In genomic region chr11:59199546-59200420, GRCh38 we compare ENCODE assay signal across 11 cellular contexts.
DNase-seq lines count a peak whose midpoint lies in the region; ATAC-seq and TF ChIP-seq lines count a peak whose summit lies in the region.
"Had no signal": no experiment of that assay in that cellular context is flagged by ENCODE, and none has a peak within 500 bp of the region (broad histone marks: within the 10 kb centered on the region; RNA-seq: fewer than 3 reads in every experiment).

No MANE protein-coding gene starts in this region.

- DNase-seq in nephron progenitor cell (no peak), erythroblast (lab: John Stamatoyannopoulos, UW) (no peak), KBM-7 (no peak), retina (no peak)
- no peak for DNase-seq in effector memory CD4-positive, alpha-beta T cell
- DNase-seq: left colon, SW 1271 had no signal

- H3K27ac ChIP-seq in effector memory CD4-positive, alpha-beta T cell (ENCODE audit: insufficient read depth, low read length, poor library complexity, severe bottlenecking) = no peak overlapping the region

- ATAC-seq in GM18499 (IDR thresholded peaks at IDR 0.05; ENCODE audit: insufficient read depth, unreplicated experiment) (peak; percentile 59), GM19463 (IDR thresholded peaks at IDR 0.05; ENCODE audit: unreplicated experiment) (peak; percentile 57), HG03442 (IDR thresholded peaks at IDR 0.05; ENCODE audit: unreplicated experiment) (peak; percentile 60)
- ATAC-seq: esophagus mucosa, left colon had no signal

- no peaks in the 10 kb centered on the region for H3K9me3 Mint-ChIP-seq in nephron progenitor cell

- H3K4me3 Mint-ChIP-seq in nephron progenitor cell = no peak overlapping the region

- TF ChIP-seq POLR2A in erythroblast (IDR thresholded peaks at IDR 0.05; ENCODE audit: low read length) = no peak

- H3K4me1 ChIP-seq in effector memory CD4-positive, alpha-beta T cell (ENCODE audit: control insufficient read depth, insufficient read depth, low read length, poor library complexity, severe bottlenecking) = peaks cover 3% of the 10 kb centered on the region

- H3K4me3 ChIP-seq in effector memory CD4-positive, alpha-beta T cell (ENCODE audit: insufficient read depth, low read depth, low read length, poor library complexity, severe bottlenecking) = no peak overlapping the region

- in situ Hi-C loops in KBM-7 (cut with MboI; ENCODE audit: low pct_unique_long_range_greater_than_20kb, low sequenced_read_pairs) = no loop called here

- peaks cover 79% of the 10 kb centered on the region for H3K36me3 Mint-ChIP-seq in nephron progenitor cell (ENCODE audit: low read depth)

- peak overlapping the region; percentile 83 for H3K27ac Mint-ChIP-seq in nephron progenitor cell

- no peaks in the 10 kb centered on the region for H3K36me3 ChIP-seq in effector memory CD4-positive, alpha-beta T cell (ENCODE audit: control insufficient read depth, insufficient read depth, low read length)

- no peak for TF ChIP-seq CTCF in nephron progenitor cell (IDR thresholded peaks at IDR 0.05)

- peaks cover 8% of the 10 kb centered on the region for H3K4me1 Mint-ChIP-seq in nephron progenitor cell

- H3K9me3 ChIP-seq in effector memory CD4-positive, alpha-beta T cell (ENCODE audit: control insufficient read depth, low read length) = no peaks in the 10 kb centered on the region

- no peaks in the 10 kb centered on the region for H3K27me3 Mint-ChIP-seq in nephron progenitor cell (ENCODE audit: low read depth, poor library complexity)

- H3K27me3 ChIP-seq in effector memory CD4-positive, alpha-beta T cell (replicated peaks; ENCODE audit: control insufficient read depth, insufficient read depth, low read length, poor library complexity, severe bottlenecking) = no peaks in the 10 kb centered on the region
